ENCODE assay signal across 2 cellular contexts in genomic region chr11:5081405-5081804, GRCh38.
TF ChIP-seq lines count a peak whose summit lies in the region.

No MANE protein-coding gene starts in this region.

TF ChIP-seq in HepG2, 621 proteins besides CTCF, POLR2A, EP300 and RAD21 (continues in another document):
- no peak for TF ChIP-seq ZNF569 (CRISPR knock-in tag; IDR thresholded peaks at IDR 0.05; ENCODE audit: borderline replicate concordance)
- TF ChIP-seq DNMT1 (CRISPR knock-in tag; IDR thresholded peaks at IDR 0.05), result no peak
- no peak for TF ChIP-seq ZNF724P (CRISPR knock-in tag; IDR thresholded peaks at IDR 0.05; ENCODE audit: borderline replicate concordance)
- no peak for TF ChIP-seq ZBTB37 (CRISPR knock-in tag; IDR thresholded peaks at IDR 0.05)
- no peak for TF ChIP-seq CENPBD1 (CRISPR knock-in tag; IDR thresholded peaks at IDR 0.05; ENCODE audit: borderline replicate concordance, low read depth)
- no peak for TF ChIP-seq KLF6 (CRISPR knock-in tag; IDR thresholded peaks at IDR 0.05)
- no peak for TF ChIP-seq MYNN (CRISPR knock-in tag; IDR thresholded peaks at IDR 0.05; ENCODE audit: low read depth)
- TF ChIP-seq ZSCAN25 (CRISPR knock-in tag; IDR thresholded peaks at IDR 0.05), result no peak
- peak; percentile 31 to 35; a peak in 2 of 4 replicates for TF ChIP-seq MAFK (conservative IDR thresholded peaks at IDR 0.05 in 1 of 2, IDR thresholded peaks at IDR 0.05 in 1 of 2; ENCODE audit: low read length in 2 of 2)
- TF ChIP-seq JARID2 (CRISPR knock-in tag; IDR thresholded peaks at IDR 0.05; ENCODE audit: insufficient replicate concordance), result no peak
- 0 out of 2 replicates have a peak, but pooled peaks have one; percentile 4 for TF ChIP-seq MAFF (IDR thresholded peaks at IDR 0.05; ENCODE audit: low read depth, low read length)
- no peak for TF ChIP-seq FOXO4 (CRISPR knock-in tag; conservative IDR thresholded peaks at IDR 0.05)
- TF ChIP-seq NFAT5 (CRISPR knock-in tag; IDR thresholded peaks at IDR 0.05), result no peak
- no peak for TF ChIP-seq LCORL (IDR thresholded peaks at IDR 0.05)
- TF ChIP-seq LCORL (CRISPR knock-in tag; IDR thresholded peaks at IDR 0.05), result no peak

TF ChIP-seq in K562, 482 proteins besides CTCF, POLR2A, EP300 and RAD21:
- TF ChIP-seq C11orf30 (IDR thresholded peaks at IDR 0.05; ENCODE audit: low read depth) (peak; percentile 80), MAFG (tag; conservative IDR thresholded peaks at IDR 0.05) (peak; percentile 45; the same call in 1 of the 2 replicates), ZNF316 (IDR thresholded peaks at IDR 0.05) (peak; percentile 92), KLF1 (tag; IDR thresholded peaks at IDR 0.05) (no peak), KLF6 (CRISPR knock-in tag; IDR thresholded peaks at IDR 0.05; ENCODE audit: borderline replicate concordance) (no peak)
